2 cellular contexts compared by ENCODE assay signal in genomic region chr3:134354612-134355275, GRCh38.
TF ChIP-seq lines count a peak whose summit lies in the region.

No MANE protein-coding gene starts in this region.

TF ChIP-seq in A549, 52 proteins besides CTCF, POLR2A, EP300 and RAD21:
- no peak for TF ChIP-seq CHD4 (IDR thresholded peaks at IDR 0.05; ENCODE audit: borderline replicate concordance)
- TF ChIP-seq JUN (IDR thresholded peaks at IDR 0.05), result peak in 1 of 2 experiments; percentile 32; a peak in 4 of 5 replicates

TF ChIP-seq in IMR-90, 13 proteins besides CTCF, POLR2A, EP300 and RAD21:
- no peak for TF ChIP-seq FOS (IDR thresholded peaks at IDR 0.05; ENCODE audit: low read depth, low read length)
- TF ChIP-seq MXI1 (IDR thresholded peaks at IDR 0.05; ENCODE audit: borderline replicate concordance, low read depth, low read length), result no peak
- peak; percentile 45 for TF ChIP-seq USF2 (IDR thresholded peaks at IDR 0.05; ENCODE audit: low read depth, low read length)
- no peak for TF ChIP-seq NFE2L2 (IDR thresholded peaks at IDR 0.05; ENCODE audit: low read depth, low read length)
